21 cellular contexts compared by ENCODE assay signal in genomic region chr5:83055166-83055565, GRCh38. TPM values are rescaled to one million over a fixed set of nuclear protein-coding genes. Genes with fewer than 3 reads are reported as not detected.
DNase-seq lines count a peak whose midpoint lies in the region; ATAC-seq and TF ChIP-seq lines count a peak whose summit lies in the region.
"Had no signal": no experiment of that assay in that cellular context is flagged by ENCODE, and none has a peak within 500 bp of the region (broad histone marks: within the 10 kb centered on the region; RNA-seq: fewer than 3 reads in every experiment).

No MANE protein-coding gene starts in this region.

- no peak overlapping the region for H3K4me3 Mint-ChIP-seq in activated CD4-positive, alpha-beta T cell treated with anti-CD3 and anti-CD28 coated beads, Interleukin-2, amount 10 ng/mL, durations not matched to agents 24 days and 14 days
- H3K4me3 Mint-ChIP-seq in WTC11 (no peak overlapping the region), endothelial cell (ENCODE audit: unreplicated experiment) (no peak overlapping the region)
- no peak overlapping the region for H3K4me3 Mint-ChIP-seq in effector memory CD8-positive, alpha-beta T cell
- H3K4me3 Mint-ChIP-seq: CD4-positive, CD25-positive, alpha-beta regulatory T cell; H9 had no signal

- in situ Hi-C loops in G401 (cut with HindIII; ENCODE audit: low sequenced_read_pairs): no loop called here

- POLR2A ChIA-PET in WTC11 (lab: Charles Lee): no interaction called here

- H3K4me1 Mint-ChIP-seq in activated CD4-positive, alpha-beta T cell treated with anti-CD3 and anti-CD28 coated beads, Interleukin-2, amount 10 ng/mL, durations not matched to agents 24 days and 14 days: peaks cover 18% of the 10 kb centered on the region
- H3K4me1 Mint-ChIP-seq in WTC11 (peaks cover 8% of the 10 kb centered on the region; the same call in 1 of the 2 replicates), endothelial cell (ENCODE audit: unreplicated experiment) (peaks cover 4% of the 10 kb centered on the region)
- H3K4me1 Mint-ChIP-seq in effector memory CD8-positive, alpha-beta T cell (ENCODE audit: low read depth in 2 of 2): peaks cover 10 to 12% of the 10 kb centered on the region in 2 donors
- H3K4me1 Mint-ChIP-seq: H9 had no signal

- intact Hi-C loops in activated CD4-positive, alpha-beta T cell treated with anti-CD3 and anti-CD28 coated beads, Interleukin-2, amount 10 ng/mL, durations not matched to agents 24 days and 14 days (cut with micrococcal nuclease): no loop called here

- no peak for DNase-seq in activated CD4-positive, alpha-beta T cell treated with anti-CD3 and anti-CD28 coated beads, Interleukin-2, amount 10 ng/mL, durations not matched to agents 24 days and 14 days
- DNase-seq in activated CD4-positive, alpha-beta T cell treated with anti-CD3 and anti-CD28 coated beads for 48 hours: no peak
- DNase-seq in G401 (ENCODE audit: low spot score) (peak; percentile 87), WTC11 (ENCODE audit: low spot score) (no peak), endothelial cell (ENCODE audit: low spot score) (no peak)
- no peak for DNase-seq in effector memory CD8-positive, alpha-beta T cell
- DNase-seq: CD4-positive, CD25-positive, alpha-beta regulatory T cell; GM23248; H9; Kasumi-1; MV-4-11; NCI-H1105; NCI-H1436 treated with DMSO at 0.1 percent for 48 hours; NCI-H187 treated with DMSO at 0.1 percent for 48 hours; NCI-H2107; NCI-H524; NCI-H748 treated with DMSO at 0.1 percent for 48 hours; PC-3 had no signal

- CTCF ChIA-PET in WTC11 (lab: Charles Lee): no interaction called here

- H3K27ac Mint-ChIP-seq in activated CD4-positive, alpha-beta T cell treated with anti-CD3 and anti-CD28 coated beads, Interleukin-2, amount 10 ng/mL, durations not matched to agents 24 days and 14 days: peak overlapping the region; percentile 58
- H3K27ac Mint-ChIP-seq in WTC11: peak overlapping the region; percentile 61
- H3K27ac Mint-ChIP-seq in effector memory CD8-positive, alpha-beta T cell: peak overlapping the region; percentile 22 to 26
- no peak overlapping the region for H3K27ac Mint-ChIP-seq in endothelial cell (ENCODE audit: unreplicated experiment)

- TF ChIP-seq CTCF in WTC11 (IDR thresholded peaks at IDR 0.05): no peak
- no peak for TF ChIP-seq CTCF in endothelial cell (IDR thresholded peaks at IDR 0.05; ENCODE audit: unreplicated experiment)

- no peaks in the 10 kb centered on the region for H3K27me3 Mint-ChIP-seq in activated CD4-positive, alpha-beta T cell treated with anti-CD3 and anti-CD28 coated beads, Interleukin-2, amount 10 ng/mL, durations not matched to agents 24 days and 14 days
- no peaks in the 10 kb centered on the region for H3K27me3 Mint-ChIP-seq in WTC11 (ENCODE audit: low read depth)
- H3K27me3 Mint-ChIP-seq in effector memory CD8-positive, alpha-beta T cell: no peaks in the 10 kb centered on the region
- no peaks in the 10 kb centered on the region for H3K27me3 Mint-ChIP-seq in endothelial cell (ENCODE audit: unreplicated experiment)
- H3K27me3 Mint-ChIP-seq: CD4-positive, CD25-positive, alpha-beta regulatory T cell had no signal

- no peak for ATAC-seq in WTC11
- ATAC-seq in effector memory CD8-positive, alpha-beta T cell (replicated peaks): no peak
- no peak for ATAC-seq in HG02588 (IDR thresholded peaks at IDR 0.05; ENCODE audit: unreplicated experiment)
- ATAC-seq in GM21717 (IDR thresholded peaks at IDR 0.05; ENCODE audit: unreplicated experiment): no peak
- ATAC-seq: HepG2, PC-3 had no signal

- H3K9me3 Mint-ChIP-seq in activated CD4-positive, alpha-beta T cell treated with anti-CD3 and anti-CD28 coated beads, Interleukin-2, amount 10 ng/mL, durations not matched to agents 24 days and 14 days: no peaks in the 10 kb centered on the region
- no peaks in the 10 kb centered on the region for H3K9me3 Mint-ChIP-seq in WTC11
- no peaks in the 10 kb centered on the region for H3K9me3 Mint-ChIP-seq in effector memory CD8-positive, alpha-beta T cell
- no peaks in the 10 kb centered on the region for H3K9me3 Mint-ChIP-seq in endothelial cell (ENCODE audit: unreplicated experiment)
- H3K9me3 Mint-ChIP-seq: CD4-positive, CD25-positive, alpha-beta regulatory T cell; H9 had no signal

- H3K36me3 Mint-ChIP-seq in activated CD4-positive, alpha-beta T cell treated with anti-CD3 and anti-CD28 coated beads, Interleukin-2, amount 10 ng/mL, durations not matched to agents 24 days and 14 days (ENCODE audit: low read depth): peaks cover 58% of the 10 kb centered on the region
- H3K36me3 Mint-ChIP-seq in WTC11: peaks cover 41% of the 10 kb centered on the region
- H3K36me3 Mint-ChIP-seq in effector memory CD8-positive, alpha-beta T cell (ENCODE audit: insufficient read depth): peaks cover 28% of the 10 kb centered on the region
- H3K36me3 Mint-ChIP-seq in endothelial cell (ENCODE audit: low read depth, unreplicated experiment): peaks cover 6% of the 10 kb centered on the region

TF ChIP-seq in WTC11, 78 proteins besides CTCF, POLR2A, EP300 and RAD21:
- TF ChIP-seq IRF2 (CRISPR knock-in tag; IDR thresholded peaks at IDR 0.05; ENCODE audit: borderline replicate concordance, low read depth) (no peak), FOXJ3 (CRISPR knock-in tag; IDR thresholded peaks at IDR 0.05; ENCODE audit: borderline replicate concordance) (no peak), ZNF671 (CRISPR knock-in tag; IDR thresholded peaks at IDR 0.05) (no peak)
- TF ChIP-seq, protein P1, sequence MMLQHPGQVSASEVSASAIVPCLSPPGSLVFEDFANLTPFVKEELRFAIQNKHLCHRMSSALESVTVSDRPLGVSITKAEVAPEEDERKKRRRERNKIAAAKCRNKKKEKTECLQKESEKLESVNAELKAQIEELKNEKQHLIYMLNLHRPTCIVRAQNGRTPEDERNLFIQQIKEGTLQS (CRISPR knock-in tag; conservative IDR thresholded peaks at IDR 0.05): no peak

RNA-seq across cellular contexts. Expression of gene TMEM167A, which starts 22.0 kb away (rescaled TPM):
- 82.0 and 87.4 TPM in 2 replicates for total RNA-seq in activated CD4-positive, alpha-beta T cell treated with anti-CD3 and anti-CD28 coated beads, Interleukin-2, amount 10 ng/mL, durations not matched to agents 24 days and 14 days
- 103 and 109 TPM in 2 replicates for total RNA-seq in G401 (2014; rRNA removed; shearing (Covaris generic))
- 143 to 165 TPM (median 146 TPM) in 3 replicates for total RNA-seq in WTC11 (2021)
- total RNA-seq in endothelial cell (ENCODE audit: unreplicated experiment): 106 TPM

RNA-seq across cellular contexts. Expression of gene XRCC4, which starts 22.2 kb away (rescaled TPM):
- total RNA-seq in activated CD4-positive, alpha-beta T cell treated with anti-CD3 and anti-CD28 coated beads, Interleukin-2, amount 10 ng/mL, durations not matched to agents 24 days and 14 days: 11.4 and 11.6 TPM in 2 replicates
- total RNA-seq in G401 (2014; rRNA removed; shearing (Covaris generic)): 6.9 and 17.4 TPM in 2 replicates
- 12.0 to 13.5 TPM (median 12.8 TPM) in 3 replicates for total RNA-seq in WTC11 (2021)
- 6.8 TPM for total RNA-seq in endothelial cell (ENCODE audit: unreplicated experiment)
